23 cellular contexts compared by ENCODE assay signal in genomic region chr5:116646611-116647289, GRCh38.
DNase-seq lines count a peak whose midpoint lies in the region; ATAC-seq and TF ChIP-seq lines count a peak whose summit lies in the region.
"Had no signal": no experiment of that assay in that cellular context is flagged by ENCODE, and none has a peak within 500 bp of the region (broad histone marks: within the 10 kb centered on the region; RNA-seq: fewer than 3 reads in every experiment).

No MANE protein-coding gene starts in this region.

- no peak for TF ChIP-seq POLR2A in breast epithelium (IDR thresholded peaks at IDR 0.05)

- H3K36me3 ChIP-seq in breast epithelium, result no peaks in the 10 kb centered on the region
- H3K36me3 ChIP-seq: SJSA1 had no signal

- H3K9me3 ChIP-seq in breast epithelium, result no peaks in the 10 kb centered on the region

- no peaks in the 10 kb centered on the region for H3K27me3 ChIP-seq in breast epithelium
- H3K27me3 ChIP-seq: SJSA1 had no signal

- DNase-seq in MCF 10A (ENCODE audit: unreplicated experiment), result peak; percentile 41
- DNase-seq in breast epithelium (ENCODE audit: low spot score in 2 of 2), result no peak
- DNase-seq in WTC11 (ENCODE audit: low spot score), result no peak
- DNase-seq in left lobe of liver (ENCODE audit: low spot score), result peak; percentile 55
- no peak for DNase-seq in effector memory CD8-positive, alpha-beta T cell
- DNase-seq in foreskin melanocyte, result no peak
- DNase-seq in stimulated activated naive CD4-positive, alpha-beta T cell treated with Interleukin-2 at 50 U/mL for 16 hours (lab: John Stamatoyannopoulos, UW), result no peak
- no peak for DNase-seq in activated CD4-positive, alpha-beta T cell treated with anti-CD3 and anti-CD28 coated beads for 1 hour
- DNase-seq: AML-193; CD8-positive, alpha-beta memory T cell; DMS53; GF-D8; H9; HFFc6; Karpas-422; NCI-H1694 treated with DMSO at 0.1 percent for 48 hours; NCI-H2081 treated with DMSO at 0.1 percent for 48 hours; NCI-H2171 treated with DMSO at 0.1 percent for 48 hours; NCI-H446 treated with DMSO at 0.1 percent for 48 hours; NCI-H774 had no signal

- peaks cover 1% of the 10 kb centered on the region for H3K4me1 Mint-ChIP-seq in MCF 10A (ENCODE audit: insufficient read depth, unreplicated experiment)
- H3K4me1 Mint-ChIP-seq in WTC11, result peaks cover 21% of the 10 kb centered on the region
- H3K4me1 Mint-ChIP-seq in effector memory CD8-positive, alpha-beta T cell (ENCODE audit: low read depth in 2 of 2), result no peaks in the 10 kb centered on the region
- H3K4me1 Mint-ChIP-seq: CD8-positive, alpha-beta memory T cell had no signal

- CTCF ChIA-PET in MCF 10A (lab: Yijun Ruan, JAX), result interaction anchor here (0.5 to 1.1 kb wide), 3 partner anchors 9 to 581 kb away, joined by 3 to 5 read pairs (median 4); no protein-coding TSS in a partner anchor
- CTCF ChIA-PET in WTC11 (lab: Charles Lee), result interaction anchor here (1.1 kb wide), 1 partner anchor 9 kb away, joined by 4 read pairs; no protein-coding TSS in a partner anchor

- H3K4me3 Mint-ChIP-seq in MCF 10A (ENCODE audit: unreplicated experiment), result no peak overlapping the region
- H3K4me3 Mint-ChIP-seq in WTC11, result no peak overlapping the region
- H3K4me3 Mint-ChIP-seq in effector memory CD8-positive, alpha-beta T cell, result no peak overlapping the region
- H3K4me3 Mint-ChIP-seq: CD8-positive, alpha-beta memory T cell; H9; HFFc6 had no signal

- H3K27ac Mint-ChIP-seq in MCF 10A (ENCODE audit: low read depth, unreplicated experiment) (no peak overlapping the region), WTC11 (no peak overlapping the region)
- H3K27ac Mint-ChIP-seq in effector memory CD8-positive, alpha-beta T cell, result no peak overlapping the region
- H3K27ac Mint-ChIP-seq: CD8-positive, alpha-beta memory T cell; H9; HFFc6 had no signal

- ATAC-seq in WTC11, result no peak
- ATAC-seq in left lobe of liver, result peak; percentile 98
- ATAC-seq in effector memory CD8-positive, alpha-beta T cell (replicated peaks), result no peak
- ATAC-seq: Right ventricle myocardium inferior had no signal

- H3K27ac ChIP-seq in breast epithelium, result no peak overlapping the region
- H3K27ac ChIP-seq: C4-2B, SJSA1 had no signal

- intact Hi-C loops in MCF 10A (cut with micrococcal nuclease) (no loop called here), breast epithelium (cut with DNase I; ENCODE audit: low total_unique reads) (loop anchor here (5.0 kb wide), 1 partner anchor 1479 kb away; the partner anchor contains the start of gene TRIM36)

- H3K36me3 Mint-ChIP-seq in MCF 10A (ENCODE audit: insufficient read depth, unreplicated experiment) (no peaks in the 10 kb centered on the region), WTC11 (no peaks in the 10 kb centered on the region)
- peaks cover 4% of the 10 kb centered on the region for H3K36me3 Mint-ChIP-seq in effector memory CD8-positive, alpha-beta T cell (ENCODE audit: insufficient read depth)
- H3K36me3 Mint-ChIP-seq: CD8-positive, alpha-beta memory T cell had no signal

- TF ChIP-seq CTCF in MCF 10A (IDR thresholded peaks at IDR 0.05; ENCODE audit: unreplicated experiment) (no peak), breast epithelium (IDR thresholded peaks at IDR 0.05) (no peak), WTC11 (IDR thresholded peaks at IDR 0.05) (no peak)

- no peaks in the 10 kb centered on the region for H3K4me1 ChIP-seq in breast epithelium

- H3K27me3 Mint-ChIP-seq in MCF 10A (ENCODE audit: insufficient read depth, unreplicated experiment), result no peaks in the 10 kb centered on the region
- H3K27me3 Mint-ChIP-seq in WTC11 (ENCODE audit: low read depth), result no peaks in the 10 kb centered on the region
- peaks cover 0 to 5% of the 10 kb centered on the region in 2 donors for H3K27me3 Mint-ChIP-seq in effector memory CD8-positive, alpha-beta T cell
- H3K27me3 Mint-ChIP-seq: CD8-positive, alpha-beta memory T cell had no signal

- no TSS peak for BruUV-seq in MCF 10A (replicated peaks; lab: Mats Ljungman, UMichigan)

- POLR2A ChIA-PET in MCF 10A (lab: Yijun Ruan, JAX), result no interaction called here
- POLR2A ChIA-PET in WTC11 (lab: Charles Lee), result no interaction called here

- no peaks in the 10 kb centered on the region for H3K9me3 Mint-ChIP-seq in MCF 10A (ENCODE audit: unreplicated experiment)
- H3K9me3 Mint-ChIP-seq in WTC11, result peaks cover 4% of the 10 kb centered on the region; the same call in 1 of the 2 replicates
- peaks cover 0 to 2% of the 10 kb centered on the region in 2 donors for H3K9me3 Mint-ChIP-seq in effector memory CD8-positive, alpha-beta T cell
- H3K9me3 Mint-ChIP-seq: H9 had no signal

- H3K4me3 ChIP-seq in breast epithelium, result no peak overlapping the region
- H3K4me3 ChIP-seq: SJSA1 had no signal

TF ChIP-seq in WTC11, 78 proteins besides CTCF, POLR2A, EP300 and RAD21:
- TF ChIP-seq JUN (CRISPR knock-in tag; IDR thresholded peaks at IDR 0.05), result no peak
- TF ChIP-seq GABPB1 (CRISPR knock-in tag; IDR thresholded peaks at IDR 0.05), result peak; percentile 55; the same call in 1 of the 2 replicates
- no peak for TF ChIP-seq ZNF281 (CRISPR knock-in tag; IDR thresholded peaks at IDR 0.05)

Comparison
In these comparisons a context has a peak if more than half of its experiments do, and no peak if none do; other contexts are left out.
1. DNase-seq: peak in MCF 10A (single experiment) and left lobe of liver (single experiment); none in breast epithelium (0 of 2), WTC11 (single experiment), effector memory CD8-positive, alpha-beta T cell (0 of 3), foreskin melanocyte (single experiment), stimulated activated naive CD4-positive, alpha-beta T cell treated with Interleukin-2 at 50 U/mL for 16 hours (single experiment) and activated CD4-positive, alpha-beta T cell treated with anti-CD3 and anti-CD28 coated beads for 1 hour (single experiment).